In genomic region chr5:99068944-99069650, GRCh38 we compare ENCODE assay signal across 18 cellular contexts.
DNase-seq lines count a peak whose midpoint lies in the region; ATAC-seq and TF ChIP-seq lines count a peak whose summit lies in the region.
"Had no signal": no experiment of that assay in that cellular context is flagged by ENCODE, and none has a peak within 500 bp of the region (broad histone marks: within the 10 kb centered on the region; RNA-seq: fewer than 3 reads in every experiment).

No MANE protein-coding gene starts in this region.

- H3K9me3 Mint-ChIP-seq in activated naive CD4-positive, alpha-beta T cell treated with anti-CD3 and anti-CD28 coated beads, Interleukin-2, amount 50 U/mL, for 72 hours: peaks cover 0 to 4% of the 10 kb centered on the region in 2 donors

- H3K27ac Mint-ChIP-seq in activated naive CD4-positive, alpha-beta T cell treated with anti-CD3 and anti-CD28 coated beads, Interleukin-2, amount 50 U/mL, for 72 hours: no peak overlapping the region
- H3K27ac Mint-ChIP-seq: activated naive CD8-positive, alpha-beta T cell treated with anti-CD3 and anti-CD28 coated beads, Interleukin-2, amount 50 U/mL, for 24 hours had no signal

- H3K4me3 ChIP-seq in transverse colon: no peak overlapping the region
- H3K4me3 ChIP-seq: psoas muscle had no signal

- H3K4me1 ChIP-seq in transverse colon: no peaks in the 10 kb centered on the region
- H3K4me1 ChIP-seq: psoas muscle had no signal

- ATAC-seq in GM18867 (IDR thresholded peaks at IDR 0.05; ENCODE audit: unreplicated experiment) (peak; percentile 90), GM21423 (IDR thresholded peaks at IDR 0.05; ENCODE audit: unreplicated experiment) (peak; percentile 70), HG02943 (IDR thresholded peaks at IDR 0.05; ENCODE audit: low read depth, unreplicated experiment) (peak; percentile 71), HG03575 (IDR thresholded peaks at IDR 0.05; ENCODE audit: extremely low read depth, insufficient number of reproducible peaks, low FRiP score, unreplicated experiment) (peak; percentile 90)
- no peak for ATAC-seq in activated naive CD4-positive, alpha-beta T cell treated with anti-CD3 and anti-CD28 coated beads, Interleukin-2, amount 50 U/mL, for 72 hours
- ATAC-seq: activated naive CD8-positive, alpha-beta T cell treated with anti-CD3 and anti-CD28 coated beads, Interleukin-2, amount 50 U/mL, for 24 hours; psoas muscle; Right ventricle myocardium inferior had no signal

- no peaks in the 10 kb centered on the region for H3K27me3 ChIP-seq in transverse colon
- H3K27me3 ChIP-seq: BE2C had no signal

- TF ChIP-seq CTCF in transverse colon (IDR thresholded peaks at IDR 0.05): no peak

- 84 to 88% methylated on average over 4 to 5 of the region's 5 CpGs for WGBS in transverse colon (ENCODE audit: low coverage in 1 of 2), 2 donors

- no peak for TF ChIP-seq EP300 in transverse colon (IDR thresholded peaks at IDR 0.05; ENCODE audit: low read depth)

- H3K36me3 Mint-ChIP-seq in activated naive CD4-positive, alpha-beta T cell treated with anti-CD3 and anti-CD28 coated beads, Interleukin-2, amount 50 U/mL, for 72 hours: no peaks in the 10 kb centered on the region

- no peak for DNase-seq in transverse colon
- no peak for DNase-seq in activated naive CD4-positive, alpha-beta T cell treated with anti-CD3 and anti-CD28 coated beads, Interleukin-2, amount 50 U/mL, for 72 hours (ENCODE audit: low spot score in 2 of 2)
- DNase-seq in SHP77 treated with DMSO at 0.1 percent for 48 hours (lab: John Stamatoyannopoulos, UW): no peak
- no peak for DNase-seq in cerebellar nuclear complex (lab: John Stamatoyannopoulos, UW)
- DNase-seq: activated CD8-positive, alpha-beta memory T cell treated with anti-CD3 and anti-CD28 coated beads, Interleukin-2, amount 50 U/mL, for 48 hours; activated naive CD8-positive, alpha-beta T cell treated with anti-CD3 and anti-CD28 coated beads, Interleukin-2, amount 50 U/mL, for 24 hours; BE2C; cortex of kidney; DND-41; NCI-H510A treated with DMSO at 0.1 percent for 48 hours; psoas muscle; stimulated activated CD4-positive, alpha-beta T cell treated with anti-CD3 and anti-CD28 coated beads, Interleukin-2, amount 100 ng/mL, for 48 hours; stimulated activated naive CD4-positive, alpha-beta T cell treated with Interleukin-2 at 50 U/mL for 16 hours had no signal

- intact Hi-C loops in transverse colon (cut with DNase I; ENCODE audit: low total_unique reads): no loop called here

- H3K27ac ChIP-seq in transverse colon: no peak overlapping the region
- H3K27ac ChIP-seq: psoas muscle had no signal

- in situ Hi-C loops in transverse colon (cut with MboI; ENCODE audit: low pct_ligation_motif_present in 1 of 4, low pct_unique_long_range_greater_than_20kb in 1 of 4, low sequenced_read_pairs in 3 of 4): no loop called here

- H3K36me3 ChIP-seq in transverse colon: no peaks in the 10 kb centered on the region
- H3K36me3 ChIP-seq: BE2C had no signal

- H3K9me3 ChIP-seq in transverse colon: peaks cover 0 to 4% of the 10 kb centered on the region in 2 donors
- H3K9me3 ChIP-seq: BE2C, psoas muscle had no signal

- no peak for TF ChIP-seq POLR2A in transverse colon (IDR thresholded peaks at IDR 0.05)

Comparison
In these comparisons a context has a peak if more than half of its experiments do, and no peak if none do; other contexts are left out.
1. ATAC-seq: peak in GM18867 (single experiment), GM21423 (single experiment), HG02943 (single experiment) and HG03575 (single experiment); none in activated naive CD4-positive, alpha-beta T cell treated with anti-CD3 and anti-CD28 coated beads, Interleukin-2, amount 50 U/mL, for 72 hours (0 of 2).